1 cellular context compared by ENCODE assay signal in the genomic region with DNA sequence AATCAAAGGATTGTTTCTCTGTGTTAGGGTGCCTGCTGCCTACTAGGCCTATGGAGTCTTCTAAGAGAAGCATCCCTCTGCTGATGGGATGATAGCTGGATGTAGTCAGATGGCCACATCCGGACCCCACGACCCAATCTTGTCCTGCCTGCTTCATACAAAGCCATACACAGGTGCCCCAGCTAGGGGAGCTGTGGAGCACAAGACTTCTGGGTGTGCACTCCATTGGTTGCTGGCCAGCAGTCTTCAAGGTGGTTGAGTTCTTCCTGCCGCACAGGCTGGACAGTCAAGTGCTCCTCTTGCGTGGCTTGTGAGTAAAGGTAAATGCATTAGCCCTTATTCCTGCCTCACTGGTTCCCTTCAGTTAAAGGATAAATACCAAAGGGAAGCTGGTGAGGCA.
TF ChIP-seq lines count a peak whose summit lies in the region.

No MANE protein-coding gene starts in this region.

TF ChIP-seq in HEK293T, 16 proteins besides CTCF, POLR2A, EP300 and RAD21 (continued from another document):
- no peak for TF ChIP-seq FOXK2 (IDR thresholded peaks at IDR 0.05)
- no peak for TF ChIP-seq SUZ12 (IDR thresholded peaks at IDR 0.05)
- no peak for TF ChIP-seq NFRKB (IDR thresholded peaks at IDR 0.05)
- TF ChIP-seq SP1 (IDR thresholded peaks at IDR 0.05), result no peak
- no peak for TF ChIP-seq BHLHE40 (IDR thresholded peaks at IDR 0.05; ENCODE audit: borderline replicate concordance)
- TF ChIP-seq ELF4 (IDR thresholded peaks at IDR 0.05), result no peak
- no peak for TF ChIP-seq CTBP1 (IDR thresholded peaks at IDR 0.05; ENCODE audit: borderline replicate concordance)
- TF ChIP-seq TARDBP (IDR thresholded peaks at IDR 0.05), result no peak
